Comparison of ENCODE assay signal across 8 cellular contexts in the genomic region with DNA sequence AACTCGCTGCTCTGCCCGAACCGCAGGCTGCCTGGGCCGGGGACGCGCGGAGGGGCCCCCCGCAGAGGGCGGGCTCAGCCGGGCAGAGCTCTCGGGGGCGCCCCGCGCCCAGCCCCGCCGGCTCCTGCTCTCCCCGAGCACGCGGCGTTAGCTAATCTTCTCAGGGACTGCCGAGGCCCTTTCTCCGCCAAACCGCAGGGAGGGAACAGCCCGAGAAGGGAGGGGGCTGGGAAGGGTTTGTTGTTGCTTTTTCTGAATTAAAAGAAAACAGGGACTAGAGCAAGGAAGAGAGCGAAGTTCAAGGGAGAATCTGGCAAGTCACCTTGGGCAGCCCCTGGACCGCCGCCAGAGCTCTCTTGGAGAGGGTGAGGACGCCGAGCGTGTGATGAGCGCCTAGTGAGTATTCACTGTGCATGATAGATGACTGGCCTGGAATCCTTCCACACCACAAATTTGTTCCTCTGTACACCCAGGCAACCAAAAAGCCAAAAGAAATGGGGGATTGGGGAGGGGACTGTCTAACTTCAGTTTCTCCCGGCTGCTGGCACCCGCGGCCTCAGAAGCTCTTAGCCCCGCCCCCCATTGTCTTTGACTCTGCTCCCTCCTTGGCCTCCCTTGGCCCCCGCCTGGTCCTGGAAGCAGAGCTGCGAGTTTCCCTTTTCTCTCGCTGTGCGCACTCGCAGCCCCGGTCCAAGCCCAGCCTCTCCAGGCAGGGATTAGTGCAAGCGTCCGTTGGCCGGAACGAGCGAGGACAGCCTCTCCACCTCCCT. TPM values are rescaled to one million over a fixed set of nuclear protein-coding genes. Genes with fewer than 3 reads are reported as not detected.
DNase-seq lines count a peak whose midpoint lies in the region; ATAC-seq and TF ChIP-seq lines count a peak whose summit lies in the region.

No MANE protein-coding gene starts in this region.

- H3K27ac ChIP-seq in mesodermal cell (ENCODE audit: low read depth, low read length, severe bottlenecking) (no peak overlapping the region), stomach smooth muscle (ENCODE audit: low read length) (peak overlapping the region; percentile 49)

- no peaks in the 10 kb centered on the region for H3K36me3 Mint-ChIP-seq in activated CD8-positive, alpha-beta T cell treated with anti-CD3 and anti-CD28 coated beads for 36 hours (ENCODE audit: low read depth)

- H3K4me1 ChIP-seq in mesodermal cell (ENCODE audit: control insufficient read depth, insufficient read depth, low read length, poor library complexity, severe bottlenecking) (peaks cover 9% of the 10 kb centered on the region), stomach smooth muscle (ENCODE audit: control insufficient read depth, insufficient read depth, low read length) (peaks cover 9% of the 10 kb centered on the region)

- in situ Hi-C loops in KBM-7 (cut with MboI; ENCODE audit: low pct_unique_long_range_greater_than_20kb, low sequenced_read_pairs): loop anchor here (25.0 kb wide), 1 partner anchor 536 kb away; no protein-coding TSS in a partner anchor

- H3K4me1 Mint-ChIP-seq in activated CD8-positive, alpha-beta T cell treated with anti-CD3 and anti-CD28 coated beads for 36 hours (ENCODE audit: low read depth): peaks cover 14% of the 10 kb centered on the region

- no peaks in the 10 kb centered on the region for H3K9me3 Mint-ChIP-seq in activated CD8-positive, alpha-beta T cell treated with anti-CD3 and anti-CD28 coated beads for 36 hours

- H3K27ac Mint-ChIP-seq in activated CD8-positive, alpha-beta T cell treated with anti-CD3 and anti-CD28 coated beads for 36 hours: no peak overlapping the region

- CTCF ChIA-PET in activated CD8-positive, alpha-beta T cell treated with anti-CD3 and anti-CD28 coated beads for 36 hours (lab: Charles Lee): interaction anchor here (0.6 to 3.3 kb wide), 3 partner anchors 8 to 119 kb away, joined by 3 to 30 read pairs (median 7); no protein-coding TSS in a partner anchor

- H3K9me3 ChIP-seq in mesodermal cell (ENCODE audit: control insufficient read depth, low read length) (no peaks in the 10 kb centered on the region), stomach smooth muscle (ENCODE audit: control insufficient read depth in 2 of 2, low read length in 2 of 2) (no peaks in the 10 kb centered on the region)

- DNase-seq in NCI-H146 (lab: John Stamatoyannopoulos, UW) (peak; percentile 21), NCI-H146 treated with DMSO at 0.1 percent for 48 hours (lab: John Stamatoyannopoulos, UW; ENCODE audit: unreplicated experiment) (no peak), KBM-7 (peak; percentile 74), epithelial cell of proximal tubule (ENCODE audit: low read depth) (peak; percentile 62)
- DNase-seq in activated CD8-positive, alpha-beta T cell treated with anti-CD3 and anti-CD28 coated beads for 36 hours: peak; percentile 45

- H3K4me3 Mint-ChIP-seq in activated CD8-positive, alpha-beta T cell treated with anti-CD3 and anti-CD28 coated beads for 36 hours: peak overlapping the region; percentile 34

- H3K27me3 ChIP-seq in stomach smooth muscle (ENCODE audit: control insufficient read depth in 1 of 2, insufficient read depth in 2 of 2, low read length in 2 of 2): peaks cover 0 to 3% of the 10 kb centered on the region in 2 donors

- intact Hi-C loops in activated CD8-positive, alpha-beta T cell treated with anti-CD3 and anti-CD28 coated beads for 36 hours (cut with micrococcal nuclease): no loop called here

- H3K4me3 ChIP-seq in epithelial cell of proximal tubule (ENCODE audit: low read depth, low read length): peak overlapping the region; percentile 44
- H3K4me3 ChIP-seq in mesodermal cell (ENCODE audit: extremely low read depth, insufficient read depth, low read length, poor library complexity, severe bottlenecking): peak overlapping the region; percentile 29
- peak overlapping the region; percentile 55 to 74 for H3K4me3 ChIP-seq in stomach smooth muscle (ENCODE audit: low read length in 2 of 2)

- no peak for TF ChIP-seq CTCF in activated CD8-positive, alpha-beta T cell treated with anti-CD3 and anti-CD28 coated beads for 36 hours (IDR thresholded peaks at IDR 0.05)
- no peak for TF ChIP-seq CTCF in epithelial cell of proximal tubule (conservative IDR thresholded peaks at IDR 0.05; ENCODE audit: low read depth, low read length)

- H3K9ac ChIP-seq in stomach smooth muscle (ENCODE audit: low read length in 2 of 2): peak overlapping the region; percentile 47 to 52

- WGBS in mesodermal cell (ENCODE audit: insufficient coverage in 2 of 2), 2 experiments: 2 to 5% methylated on average over 30 to 36 of the region's 46 CpGs

- ATAC-seq in activated CD8-positive, alpha-beta T cell treated with anti-CD3 and anti-CD28 coated beads for 36 hours: peak; percentile 74
- ATAC-seq in HG03175 (IDR thresholded peaks at IDR 0.05; ENCODE audit: unreplicated experiment): no peak

- POLR2A ChIA-PET in activated CD8-positive, alpha-beta T cell treated with anti-CD3 and anti-CD28 coated beads for 36 hours (lab: Charles Lee): no interaction called here

- H3K27me3 Mint-ChIP-seq in activated CD8-positive, alpha-beta T cell treated with anti-CD3 and anti-CD28 coated beads for 36 hours: peaks cover 57% of the 10 kb centered on the region

- H3K36me3 ChIP-seq in mesodermal cell (ENCODE audit: control insufficient read depth, insufficient read depth, low read length) (no peaks in the 10 kb centered on the region), stomach smooth muscle (ENCODE audit: control insufficient read depth in 2 of 2, insufficient read depth in 2 of 2, low read length in 2 of 2) (no peaks in the 10 kb centered on the region)

RNA-seq across cellular contexts. Expression of gene LMX1A, which starts 19.7 kb away (rescaled TPM):
- total RNA-seq in activated CD8-positive, alpha-beta T cell treated with anti-CD3 and anti-CD28 coated beads for 36 hours: not detected
- total RNA-seq in epithelial cell of proximal tubule: not detected in 2 replicates
- polyA plus RNA-seq in mesodermal cell (2013, experiment 1 of 2): 1.1 TPM
- 1.4 TPM for polyA plus RNA-seq in mesodermal cell (2013, experiment 2 of 2)
